Comparison of ENCODE assay signal across 27 cellular contexts in genomic region chr14:56799327-56799645, GRCh38. TPM values are rescaled to one million over a fixed set of nuclear protein-coding genes. Genes with fewer than 3 reads are reported as not detected.
"Had no signal": no experiment of that assay in that cellular context is flagged by ENCODE, and none has a peak within 500 bp of the region (broad histone marks: within the 10 kb centered on the region; RNA-seq: fewer than 3 reads in every experiment).

No MANE protein-coding gene starts in this region.

- H3K4me3 Mint-ChIP-seq: activated CD4-positive, alpha-beta T cell treated with anti-CD3 and anti-CD28 coated beads, Interleukin-2, amount 10 ng/mL, durations not matched to agents 24 days and 14 days; activated CD8-positive, alpha-beta T cell treated with anti-CD3 and anti-CD28 coated beads for 36 hours; activated naive CD8-positive, alpha-beta T cell treated with anti-CD3 and anti-CD28 coated beads, Interleukin-2, amount 10 ng/mL, durations not matched to agents 7 days and 5 days; activated T-helper 17 cell treated with anti-CD3 and anti-CD28 coated beads, Interleukin-2, amount 50 U/mL, for 72 hours; effector memory CD8-positive, alpha-beta T cell; mesothelial cell of epicardium; nephron had no signal

- H3K27ac Mint-ChIP-seq: activated CD4-positive, alpha-beta T cell treated with anti-CD3 and anti-CD28 coated beads, Interleukin-2, amount 10 ng/mL, durations not matched to agents 24 days and 14 days; activated CD8-positive, alpha-beta T cell treated with anti-CD3 and anti-CD28 coated beads for 36 hours; activated naive CD8-positive, alpha-beta T cell treated with anti-CD3 and anti-CD28 coated beads, Interleukin-2, amount 10 ng/mL, durations not matched to agents 7 days and 5 days; activated T-helper 17 cell treated with anti-CD3 and anti-CD28 coated beads, Interleukin-2, amount 50 U/mL, for 72 hours; effector memory CD8-positive, alpha-beta T cell; mesothelial cell of epicardium; nephron had no signal

- H3K36me3 ChIP-seq: lower lobe of right lung, tibial artery had no signal

- H3K9me3 ChIP-seq: body of pancreas, lower lobe of right lung, tibial artery had no signal

- H3K36me3 Mint-ChIP-seq: activated naive CD8-positive, alpha-beta T cell treated with anti-CD3 and anti-CD28 coated beads, Interleukin-2, amount 10 ng/mL, durations not matched to agents 7 days and 5 days; mesothelial cell of epicardium had no signal

- H3K9me3 Mint-ChIP-seq: activated CD8-positive, alpha-beta T cell treated with anti-CD3 and anti-CD28 coated beads for 36 hours; activated naive CD8-positive, alpha-beta T cell treated with anti-CD3 and anti-CD28 coated beads, Interleukin-2, amount 10 ng/mL, durations not matched to agents 7 days and 5 days; activated T-helper 17 cell treated with anti-CD3 and anti-CD28 coated beads, Interleukin-2, amount 50 U/mL, for 72 hours; effector memory CD8-positive, alpha-beta T cell; mesothelial cell of epicardium had no signal

- H3K4me1 Mint-ChIP-seq: activated T-helper 17 cell treated with anti-CD3 and anti-CD28 coated beads, Interleukin-2, amount 50 U/mL, for 72 hours had no signal

- DNase-seq: activated CD4-positive, alpha-beta T cell treated with anti-CD3 and anti-CD28 coated beads, Interleukin-2, amount 10 ng/mL, durations not matched to agents 24 days and 14 days; activated CD8-positive, alpha-beta T cell treated with anti-CD3 and anti-CD28 coated beads for 36 hours; activated naive CD4-positive, alpha-beta T cell treated with Interleukin-2 at 50 U/mL for 16 hours; activated naive CD8-positive, alpha-beta T cell treated with anti-CD3 and anti-CD28 coated beads, Interleukin-2, amount 10 ng/mL, durations not matched to agents 7 days and 5 days; activated T-cell treated with anti-CD3 and anti-CD28 coated beads, Interleukin-2, amount 50 U/mL, for 1 hour; body of pancreas; caudate nucleus; effector memory CD8-positive, alpha-beta T cell; foreskin fibroblast; islet precursor cell; left colon; lower lobe of right lung; occipital lobe; stimulated activated CD4-positive, alpha-beta T cell treated with anti-CD3 and anti-CD28 coated beads, Interleukin-12 subunit alpha, Interleukin-12 subunit beta, amount 100 ng/mL, for 4 hours; stimulated activated CD4-positive, alpha-beta T cell treated with anti-CD3 and anti-CD28 coated beads, Interleukin-2, amount 100 ng/mL, for 24 hours; stimulated activated naive CD4-positive, alpha-beta T cell treated with Interleukin-2 at 50 U/mL for 16 hours; T-helper 1 cell; T-helper 9 cell; tibial artery had no signal

- H3K4me3 ChIP-seq: body of pancreas, lower lobe of right lung, tibial artery had no signal

- H3K27ac ChIP-seq: body of pancreas, epithelial cell of prostate, lower lobe of right lung, tibial artery had no signal

RNA-seq across cellular contexts. Expression of gene OTX2, which starts 11.0 kb away (rescaled TPM):
- total RNA-seq: activated CD4-positive, alpha-beta T cell treated with anti-CD3 and anti-CD28 coated beads, Interleukin-2, amount 10 ng/mL, durations not matched to agents 24 days and 14 days; activated CD8-positive, alpha-beta T cell treated with anti-CD3 and anti-CD28 coated beads for 36 hours; activated naive CD8-positive, alpha-beta T cell treated with anti-CD3 and anti-CD28 coated beads, Interleukin-2, amount 10 ng/mL, durations not matched to agents 7 days and 5 days; activated T-helper 17 cell treated with anti-CD3 and anti-CD28 coated beads, Interleukin-2, amount 50 U/mL, for 72 hours; body of pancreas; dermis microvascular lymphatic vessel endothelial cell; left colon; lower lobe of right lung; occipital lobe; posterior vena cava; subcutaneous adipose tissue; urinary bladder had no signal
